ENCODE assay signal across 24 cellular contexts in the genomic region with DNA sequence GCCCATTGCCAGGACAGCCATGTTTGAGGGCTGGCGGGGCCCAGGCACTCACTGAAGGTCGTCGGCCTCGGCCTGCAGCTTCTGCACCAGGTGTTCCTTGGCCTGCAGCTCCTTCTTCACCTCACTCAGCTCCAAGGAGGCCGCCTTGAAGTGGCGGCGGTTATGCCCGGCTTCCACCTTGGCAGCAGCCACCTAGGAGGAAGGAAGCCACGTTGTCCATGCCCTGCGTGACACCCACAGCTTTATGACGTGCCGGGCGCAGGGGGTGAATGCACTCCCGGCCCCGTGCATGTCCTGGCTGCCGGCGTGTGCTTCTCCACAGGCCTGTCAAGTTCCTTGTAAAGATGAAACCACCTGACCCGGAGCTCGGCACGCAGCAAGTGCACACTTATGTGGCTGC. TPM values are rescaled to one million over a fixed set of nuclear protein-coding genes. Genes with fewer than 3 reads are reported as not detected.
DNase-seq lines count a peak whose midpoint lies in the region; ATAC-seq, FAIRE-seq and TF ChIP-seq lines count a peak whose summit lies in the region.
"Had no signal": no experiment of that assay in that cellular context is flagged by ENCODE, and none has a peak within 500 bp of the region (broad histone marks: within the 10 kb centered on the region; RNA-seq: fewer than 3 reads in every experiment).

No MANE protein-coding gene starts in this region.

- ATAC-seq in IMR-90 (ENCODE audit: low read depth) (no peak), GM12878 (no peak), lower lobe of right lung (no peak), HG03108 (IDR thresholded peaks at IDR 0.05; ENCODE audit: unreplicated experiment) (no peak), GM18498 (IDR thresholded peaks at IDR 0.05; ENCODE audit: unreplicated experiment) (no peak)
- no peak for ATAC-seq in naive thymus-derived CD8-positive, alpha-beta T cell
- ATAC-seq: HCT116, SK-N-SH treated with all-trans-retinoic acid at 6 μM for 48 hours had no signal

- in situ Hi-C loops in IMR-90 (cut with MboI; ENCODE audit: low sequenced_read_pairs): no loop called here
- in situ Hi-C loops in GM12878 (cut with MboI): no loop called here

- H2BK20ac ChIP-seq in IMR-90 (ENCODE audit: low read depth, low read length): no peak overlapping the region

- H3K4me3 ChIP-seq in IMR-90 (ENCODE audit: insufficient read depth, low read depth, low read length) (no peak overlapping the region), GM12878 (no peak overlapping the region), lower lobe of right lung (no peak overlapping the region), sigmoid colon (no peak overlapping the region)
- H3K4me3 ChIP-seq: BLaER1, MG63, PC-9, SJCRH30 had no signal

- dilution Hi-C loops in IMR-90 (cut with HindIII; ENCODE audit: low sequenced_read_pairs, unreplicated experiment): no loop called here

- TF ChIP-seq POLR2A in IMR-90 (IDR thresholded peaks at IDR 0.05; ENCODE audit: low read depth, low read length) (no peak), GM12878 (IDR thresholded peaks at IDR 0.05; ENCODE audit: low read depth, low read length) (0 out of 2 replicates have a peak, but pooled peaks have one; percentile 1), sigmoid colon (IDR thresholded peaks at IDR 0.05) (no peak)

- no peak overlapping the region for H4K5ac ChIP-seq in IMR-90 (ENCODE audit: low read depth, low read length)

- peaks cover 0 to 78% (median 25%) of the 10 kb centered on the region in 3 donors for H3K36me3 Mint-ChIP-seq in naive thymus-derived CD8-positive, alpha-beta T cell

- H4K20me1 ChIP-seq in IMR-90 (ENCODE audit: insufficient read depth, low read length) (peaks cover 24% of the 10 kb centered on the region), GM12878 (ENCODE audit: control insufficient read depth, insufficient read depth) (no peaks in the 10 kb centered on the region)

- intact Hi-C loops in IMR-90 (cut with micrococcal nuclease): no loop called here
- intact Hi-C loops in GM12878 (cut with micrococcal nuclease; ENCODE audit: unreplicated experiment): no loop called here
- intact Hi-C loops in lower lobe of right lung (cut with DNase I): no loop called here
- intact Hi-C loops in sigmoid colon (cut with DNase I): no loop called here

- no peak overlapping the region for H2BK120ac ChIP-seq in IMR-90 (ENCODE audit: low read depth, low read length)

- no peak overlapping the region for H2BK15ac ChIP-seq in IMR-90 (ENCODE audit: low read depth, low read length)

- H3K23ac ChIP-seq in IMR-90 (ENCODE audit: low read depth, low read length): no peak overlapping the region

- no peaks in the 10 kb centered on the region for H3K9me3 Mint-ChIP-seq in naive thymus-derived CD8-positive, alpha-beta T cell
- H3K9me3 Mint-ChIP-seq: CD4-positive, alpha-beta memory T cell had no signal

- no peak for DNase-seq in IMR-90
- no peak for DNase-seq in GM12878 (ENCODE audit: low read depth, low spot score)
- DNase-seq in lower lobe of right lung: no peak
- no peak for DNase-seq in sigmoid colon
- DNase-seq in C1 segment of cervical spinal cord (lab: John Stamatoyannopoulos, UW): no peak
- DNase-seq in naive thymus-derived CD8-positive, alpha-beta T cell: no peak
- DNase-seq: Caco-2; CD4-positive, alpha-beta memory T cell; KBM-7; MG63; NCI-H1105 treated with DMSO at 0.1 percent for 48 hours; NCI-H2029; NCI-H446 treated with DMSO at 0.1 percent for 48 hours; NCI-H526; NCI-H82; PC-9; SJCRH30 had no signal

- POLR2A ChIA-PET in IMR-90 (lab: Charles Lee; ENCODE audit: unreplicated experiment): no interaction called here
- POLR2A ChIA-PET in GM12878 (lab: Charles Lee): no interaction called here
- POLR2A ChIA-PET in naive thymus-derived CD8-positive, alpha-beta T cell (lab: Charles Lee): no interaction called here

- H3K9ac ChIP-seq in IMR-90 (ENCODE audit: low read depth, low read length) (no peak overlapping the region), GM12878 (ENCODE audit: control insufficient read depth, insufficient read depth, low read length) (no peak overlapping the region)
- H3K9ac ChIP-seq: BLaER1 had no signal

- H3K27me3 Mint-ChIP-seq in naive thymus-derived CD8-positive, alpha-beta T cell: no peaks in the 10 kb centered on the region
- H3K27me3 Mint-ChIP-seq: CD4-positive, alpha-beta memory T cell had no signal

- no peak overlapping the region for H2AK5ac ChIP-seq in IMR-90 (ENCODE audit: low read depth, low read length)

- no peak overlapping the region for H3K18ac ChIP-seq in IMR-90 (ENCODE audit: low read depth, low read length)

- TF ChIP-seq EP300 in GM12878 (IDR thresholded peaks at IDR 0.05; ENCODE audit: borderline replicate concordance in 1 of 2, control insufficient read depth in 1 of 2, low read depth in 2 of 2, low read length in 2 of 2) (no peak), sigmoid colon (IDR thresholded peaks at IDR 0.05) (no peak)

- H3K9me3 ChIP-seq in IMR-90 (ENCODE audit: control insufficient read depth, insufficient read depth, low read length): no peaks in the 10 kb centered on the region
- no peaks in the 10 kb centered on the region for H3K9me3 ChIP-seq in GM12878 (replicated peaks; ENCODE audit: control insufficient read depth, insufficient read depth, low read length)
- H3K9me3 ChIP-seq in lower lobe of right lung: no peaks in the 10 kb centered on the region
- no peaks in the 10 kb centered on the region for H3K9me3 ChIP-seq in sigmoid colon
- H3K9me3 ChIP-seq: BLaER1, Caco-2, MG63, SJCRH30 had no signal

- H3K4me3 Mint-ChIP-seq in naive thymus-derived CD8-positive, alpha-beta T cell: no peak overlapping the region
- H3K4me3 Mint-ChIP-seq: CD4-positive, alpha-beta memory T cell had no signal

- no peak overlapping the region for H3K14ac ChIP-seq in IMR-90 (replicated peaks; ENCODE audit: low read depth, low read length)

- BruUV-seq in IMR-90 (replicated peaks; lab: Mats Ljungman, UMichigan) (no TSS peak), GM12878 (replicated peaks; lab: Mats Ljungman, UMichigan) (no TSS peak)

- WGBS in IMR-90 (ENCODE audit: extremely low coverage in 2 of 2, insufficient read length in 1 of 2), 2 experiments: 96% methylated on average over 4 of the region's 20 CpGs; no CpG with 5 or more reads in 1 of the 2 experiments
- 94% methylated on average over 20 of the region's 20 CpGs for WGBS in GM12878 (ENCODE audit: insufficient coverage, insufficient replicate concordance, low lambda C conversion rate, missing lambda C conversion rate)
- WGBS in sigmoid colon, 2 donors: 94 to 95% methylated on average over 20 of the region's 20 CpGs

- H3K56ac ChIP-seq in IMR-90 (ENCODE audit: extremely low read depth, insufficient read depth, low read length): no peak overlapping the region

- peaks cover 26 to 29% of the 10 kb centered on the region in 2 experiments; a peak in 3 of 4 replicates for H3K79me1 ChIP-seq in IMR-90 (ENCODE audit: low read depth in 1 of 2, low read length in 2 of 2)

- H3K27ac ChIP-seq in IMR-90 (ENCODE audit: insufficient read depth, low read length): no peak overlapping the region
- H3K27ac ChIP-seq in GM12878 (ENCODE audit: control insufficient read depth, insufficient read depth): no peak overlapping the region
- H3K27ac ChIP-seq in lower lobe of right lung: peak overlapping the region; percentile 41
- H3K27ac ChIP-seq in sigmoid colon: peak overlapping the region; percentile 12 to 58 (median 47)
- H3K27ac ChIP-seq: BLaER1, PC-9, SJCRH30 had no signal

- RAD21 ChIA-PET in GM12878 (lab: Charles Lee; ENCODE audit: unreplicated experiment): no interaction called here

- H3K4me1 Mint-ChIP-seq in naive thymus-derived CD8-positive, alpha-beta T cell: peaks cover 11 to 32% (median 25%) of the 10 kb centered on the region in 4 donors

- H4K91ac ChIP-seq in IMR-90 (ENCODE audit: insufficient read depth, low read depth, low read length): no peak overlapping the region

- H3K4me1 ChIP-seq in IMR-90 (ENCODE audit: control insufficient read depth, insufficient read depth, low read length) (no peaks in the 10 kb centered on the region), GM12878 (ENCODE audit: control insufficient read depth, insufficient read depth, low read length) (peaks cover 7% of the 10 kb centered on the region), lower lobe of right lung (peaks cover 7% of the 10 kb centered on the region), sigmoid colon (peaks cover 0 to 20% (median 11%) of the 10 kb centered on the region in 4 donors)
- H3K4me1 ChIP-seq: Caco-2, SJCRH30 had no signal

- no peak for FAIRE-seq in GM12878 (lab: Jason Lieb, UNC)
- FAIRE-seq: A204.1, G401.6 had no signal

- H2BK5ac ChIP-seq in IMR-90 (ENCODE audit: low read depth, low read length, poor library complexity, severe bottlenecking): no peak overlapping the region

- no peak overlapping the region for H4K8ac ChIP-seq in IMR-90 (ENCODE audit: low read depth in 2 of 2, low read length in 2 of 2)

- no peaks in the 10 kb centered on the region for H3K79me2 ChIP-seq in GM12878 (ENCODE audit: control insufficient read depth, insufficient read depth, low read length)

- H3K27ac Mint-ChIP-seq in naive thymus-derived CD8-positive, alpha-beta T cell: no peak overlapping the region
- H3K27ac Mint-ChIP-seq: CD4-positive, alpha-beta memory T cell had no signal

- H3K36me3 ChIP-seq in IMR-90 (ENCODE audit: control insufficient read depth, insufficient read depth, low read length) (peaks cover 84% of the 10 kb centered on the region), GM12878 (ENCODE audit: control insufficient read depth in 2 of 2, insufficient read depth in 2 of 2, low read length in 1 of 2) (peaks cover 21 to 32% of the 10 kb centered on the region in 2 experiments; a peak in 3 of 4 replicates), lower lobe of right lung (peaks cover 98% of the 10 kb centered on the region), sigmoid colon (peaks cover 35 to 100% (median 73%) of the 10 kb centered on the region in 4 donors)

- H2AK9ac ChIP-seq in IMR-90 (replicated peaks; ENCODE audit: low read depth, low read length, poor library complexity): peak overlapping the region; percentile 28

- TF ChIP-seq CTCF in IMR-90 (conservative IDR thresholded peaks at IDR 0.05; ENCODE audit: low read depth, low read length) (no peak), GM12878 (IDR thresholded peaks at IDR 0.05 in 2 of 3, conservative IDR thresholded peaks at IDR 0.05 in 1 of 3; ENCODE audit: control insufficient read depth in 2 of 3, extremely low read depth in 1 of 3, insufficient read depth in 1 of 3, low read depth in 3 of 3, low read length in 3 of 3) (no peak), lower lobe of right lung (IDR thresholded peaks at IDR 0.05) (no peak), sigmoid colon (IDR thresholded peaks at IDR 0.05) (no peak)

- H3K4me2 ChIP-seq in IMR-90 (ENCODE audit: low read depth, low read length) (no peak overlapping the region), GM12878 (ENCODE audit: control insufficient read depth, insufficient read depth) (no peak overlapping the region)
- H3K4me2 ChIP-seq: BLaER1, PC-9 had no signal

- no peak overlapping the region for H3K4ac ChIP-seq in IMR-90 (ENCODE audit: low read depth, low read length)

- TF ChIP-seq RAD21 in IMR-90 (IDR thresholded peaks at IDR 0.05; ENCODE audit: low read length) (no peak), GM12878 (IDR thresholded peaks at IDR 0.05; ENCODE audit: insufficient read depth, low read depth, low read length) (no peak)

- no peaks in the 10 kb centered on the region for H3K27me3 ChIP-seq in IMR-90 (ENCODE audit: control insufficient read depth, insufficient read depth, low read length)
- no peaks in the 10 kb centered on the region for H3K27me3 ChIP-seq in GM12878 (replicated peaks in 1 of 2; ENCODE audit: control insufficient read depth in 2 of 2, insufficient read depth in 2 of 2, low read length in 1 of 2)
- H3K27me3 ChIP-seq in lower lobe of right lung (ENCODE audit: low read depth): no peaks in the 10 kb centered on the region
- H3K27me3 ChIP-seq in sigmoid colon: no peaks in the 10 kb centered on the region
- H3K27me3 ChIP-seq: BLaER1, MG63, SJCRH30 had no signal

- H3K9me1 ChIP-seq in IMR-90 (ENCODE audit: insufficient read depth, low read length): 0 out of 2 replicates have a peak, but pooled peaks cover 5% of the 10 kb centered on the region

- H2AFZ ChIP-seq in IMR-90 (replicated peaks; ENCODE audit: low read length, poor library complexity) (no peak overlapping the region), GM12878 (ENCODE audit: control insufficient read depth, low read depth, low read length) (no peak overlapping the region)
- H2AFZ ChIP-seq: PC-9 had no signal

- CTCF ChIA-PET in IMR-90 (lab: Yijun Ruan, JAX) (no interaction called here), GM12878 (lab: Yijun Ruan, JAX) (interaction anchor here (1.1 kb wide), 1 partner anchor 24 kb away, joined by 4 read pairs; no protein-coding TSS in a partner anchor)

- SMC1A ChIA-PET in GM12878 (lab: Charles Lee; ENCODE audit: uncharacterized antibody, unreplicated experiment): no interaction called here

RNA-seq across cellular contexts. Expression of gene ANKLE2, which starts 16.0 kb away (rescaled TPM):
- total RNA-seq in IMR-90 (2012; rRNA removed) (63.4 and 66.4 TPM in 2 replicates), GM12878 (2014; rRNA removed) (53.6 and 57.3 TPM in 2 replicates), GM12878 (2014; rRNA removed; fragmentation: Illumina TruSeq; extraction: Trizol) (47.5 and 52.6 TPM in 2 replicates), GM12878 (2021) (63.5 and 65.9 TPM in 2 replicates), lower lobe of right lung (49.6 TPM), sigmoid colon (10 to 100 TPM; 32.9 to 58.4 (median 38.3) TPM)
- polyA plus RNA-seq in IMR-90 (2012; rRNA removed) (80.4 and 82.4 TPM in 2 replicates), GM12878 (2011; rRNA removed) (58.3 and 89.4 TPM in 2 replicates), GM12878 (2014; fragmentation: Illumina TruSeq; extraction: Trizol) (47.7 and 53.3 TPM in 2 replicates), GM12878 (2014; fragmentation: Nextera tagmentation; extraction: Ambion mirVana) (1 to 10 TPM; 4.3 to 6.7 TPM), GM12878 (2014; rRNA removed) (65.5 and 69.0 TPM in 2 replicates), GM12878 (2016; fragmentation: Nextera tagmentation; extraction: Ambion mirVana) (10 to 100 TPM; 28.2 to 41.7 TPM), sigmoid colon (10 to 100 TPM in 1 of 3 donors, 1 to 10 TPM in 2; 7.2 to 35.9 (median 8.4) TPM)
- polyA plus RNA-seq in IMR-90 (2012; cell fraction: cytosol; rRNA removed): 21.2 and 34.0 TPM in 2 replicates
- 229 and 398 TPM in 2 replicates for polyA plus RNA-seq in IMR-90 (2012; cell fraction: nucleus; rRNA removed; ENCODE audit: low replicate concordance)
- total RNA-seq in GM12878 (2013; cell fraction: nucleolus; rRNA removed): 213 and 227 TPM in 2 replicates
- polyA plus RNA-seq in GM12878 (2011; ENCODE audit: low read depth): 31.3 TPM
- 81.6 and 106 TPM in 2 replicates for polyA plus RNA-seq in GM12878 (2011; cell fraction: cytosol; rRNA removed)
- polyA plus RNA-seq in GM12878 (2011; cell fraction: nucleus; rRNA removed): 296 and 304 TPM in 2 replicates
- polyA plus RNA-seq in GM12878 (2012): 45.3 and 47.1 TPM in 2 replicates
- polyA minus RNA-seq in GM12878 (2011; rRNA and poly(A)+ RNA removed): 158 and 234 TPM in 2 replicates
- 35.5 and 49.6 TPM in 2 replicates for polyA minus RNA-seq in GM12878 (2011; cell fraction: cytosol; rRNA and poly(A)+ RNA removed)
- 102 and 170 TPM in 2 replicates for polyA minus RNA-seq in GM12878 (2011; cell fraction: nucleus; rRNA and poly(A)+ RNA removed)
- 100 to 1,000 TPM; 100 to 107 TPM for total RNA-seq in naive thymus-derived CD8-positive, alpha-beta T cell
- polyA plus RNA-seq in naive thymus-derived CD8-positive, alpha-beta T cell: 10 to 100 TPM; 17.8 to 32.1 (median 23.0) TPM

RNA-seq across cellular contexts. Expression of gene GOLGA3, which starts 51.1 kb away (rescaled TPM):
- total RNA-seq in IMR-90 (2012; rRNA removed) (99.8 and 102 TPM in 2 replicates), GM12878 (2014; rRNA removed) (30.5 and 33.2 TPM in 2 replicates), GM12878 (2014; rRNA removed; fragmentation: Illumina TruSeq; extraction: Trizol) (17.4 and 18.6 TPM in 2 replicates), GM12878 (2021) (36.3 and 42.7 TPM in 2 replicates), lower lobe of right lung (59.7 TPM), sigmoid colon (10 to 100 TPM; 45.7 to 78.4 (median 56.2) TPM)
- polyA plus RNA-seq in IMR-90 (2012; rRNA removed) (39.6 and 41.1 TPM in 2 replicates), GM12878 (2011; rRNA removed) (5.7 and 9.7 TPM in 2 replicates), GM12878 (2014; fragmentation: Illumina TruSeq; extraction: Trizol) (4.6 and 8.3 TPM in 2 replicates), GM12878 (2014; fragmentation: Nextera tagmentation; extraction: Ambion mirVana) (1 to 10 TPM; 2.0 to 3.7 TPM), GM12878 (2014; rRNA removed) (16.0 and 21.5 TPM in 2 replicates), GM12878 (2016; fragmentation: Nextera tagmentation; extraction: Ambion mirVana) (10 to 100 TPM; 14.4 to 16.8 TPM), sigmoid colon (10 to 100 TPM in 2 of 3 donors, 1 to 10 TPM in 1; 9.6 to 38.0 (median 17.6) TPM)
- 28.7 and 29.9 TPM in 2 replicates for polyA plus RNA-seq in IMR-90 (2012; cell fraction: cytosol; rRNA removed)
- polyA plus RNA-seq in IMR-90 (2012; cell fraction: nucleus; rRNA removed; ENCODE audit: low replicate concordance): 62.0 and 68.6 TPM in 2 replicates
- 90.2 and 116 TPM in 2 replicates for total RNA-seq in GM12878 (2013; cell fraction: nucleolus; rRNA removed)
- 8.9 TPM for polyA plus RNA-seq in GM12878 (2011; ENCODE audit: low read depth)
- 13.4 and 15.2 TPM in 2 replicates for polyA plus RNA-seq in GM12878 (2011; cell fraction: cytosol; rRNA removed)
- polyA plus RNA-seq in GM12878 (2011; cell fraction: nucleus; rRNA removed): 19.3 and 29.6 TPM in 2 replicates
- polyA plus RNA-seq in GM12878 (2012): 18.0 and 18.3 TPM in 2 replicates
- 16.6 and 31.5 TPM in 2 replicates for polyA minus RNA-seq in GM12878 (2011; rRNA and poly(A)+ RNA removed)
- 17.8 and 21.1 TPM in 2 replicates for polyA minus RNA-seq in GM12878 (2011; cell fraction: cytosol; rRNA and poly(A)+ RNA removed)
- 10.0 and 30.3 TPM in 2 replicates for polyA minus RNA-seq in GM12878 (2011; cell fraction: nucleus; rRNA and poly(A)+ RNA removed)
- 10 to 100 TPM; 77.9 to 82.1 TPM for total RNA-seq in naive thymus-derived CD8-positive, alpha-beta T cell
- 10 to 100 TPM in 2 of 3 donors, 1 to 10 TPM in 1; 2.7 to 18.1 (median 12.2) TPM for polyA plus RNA-seq in naive thymus-derived CD8-positive, alpha-beta T cell

Comparison
In these comparisons a context has a peak if more than half of its experiments do, and no peak if none do; other contexts are left out.
1. H3K27ac ChIP-seq: peak in lower lobe of right lung (single experiment) and sigmoid colon (4 of 4); none in IMR-90 (single experiment) and GM12878 (single experiment).